Comparison of ENCODE assay signal across 16 cellular contexts in the genomic region with DNA sequence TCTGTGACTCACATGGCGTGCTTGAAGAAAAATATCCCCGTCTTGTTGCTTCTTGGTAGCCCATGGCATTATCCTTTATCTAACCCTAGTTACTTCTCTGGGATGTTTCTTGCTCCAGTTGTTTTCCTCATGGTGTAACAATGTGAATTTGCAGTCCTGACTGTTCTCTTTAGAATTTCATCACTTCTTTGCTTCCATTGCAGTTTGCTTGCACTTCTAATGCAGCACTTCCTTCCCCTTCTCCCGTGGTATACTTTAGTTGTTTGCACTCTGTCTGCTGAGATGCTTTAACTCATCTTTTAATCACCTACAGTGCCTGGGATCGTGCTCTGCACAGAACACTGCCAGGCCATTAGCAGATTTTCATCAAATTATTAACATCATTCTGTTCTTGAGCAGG.
DNase-seq lines count a peak whose midpoint lies in the region; ATAC-seq and TF ChIP-seq lines count a peak whose summit lies in the region.
"Had no signal": no experiment of that assay in that cellular context is flagged by ENCODE, and none has a peak within 500 bp of the region (broad histone marks: within the 10 kb centered on the region; RNA-seq: fewer than 3 reads in every experiment).

No MANE protein-coding gene starts in this region.

- peak overlapping the region in 9 of 11 experiments; percentile 0 to 82 (median 48); a peak in 15 of 22 replicates for H3K4me2 ChIP-seq in BLaER1 treated with 17β-estradiol and CSF1 and Interleukin-3, amounts not matched to agents 10 nM and 100 nM
- peak overlapping the region; percentile 6 for H3K4me2 ChIP-seq in hepatocyte

- POLR2A ChIA-PET in Panc1 (lab: Charles Lee): no interaction called here

- H2AFZ ChIP-seq in hepatocyte: no peak overlapping the region

- H3K9me3 Mint-ChIP-seq in activated naive CD4-positive, alpha-beta T cell treated with anti-CD3 and anti-CD28 coated beads, Interleukin-2, amount 50 U/mL, for 72 hours: no peaks in the 10 kb centered on the region
- H3K9me3 Mint-ChIP-seq: CD4-positive, CD25-positive, alpha-beta regulatory T cell had no signal

- H3K27ac ChIP-seq in BLaER1 treated with 17β-estradiol and CSF1 and Interleukin-3, amounts not matched to agents 10 nM and 100 nM: peak overlapping the region in 2 of 11 experiments; percentile 5 to 33; a peak in 2 of 22 replicates
- H3K27ac ChIP-seq in Panc1 (ENCODE audit: low read length) (peak overlapping the region; percentile 12; the same call in 1 of the 2 replicates), hepatocyte (peak overlapping the region; percentile 26), suprapubic skin (no peak overlapping the region)
- H3K27ac ChIP-seq: SJCRH30 had no signal

- H3K27me3 ChIP-seq in BLaER1 treated with 17β-estradiol and CSF1 and Interleukin-3, amounts not matched to agents 10 nM and 100 nM: no peaks in the 10 kb centered on the region
- H3K27me3 ChIP-seq in Panc1 (ENCODE audit: control insufficient read depth, insufficient read depth, low read length): no peaks in the 10 kb centered on the region
- no peaks in the 10 kb centered on the region for H3K27me3 ChIP-seq in hepatocyte
- H3K27me3 ChIP-seq in suprapubic skin: no peaks in the 10 kb centered on the region
- H3K27me3 ChIP-seq: SJCRH30 had no signal

- no peak overlapping the region for H3K4me3 Mint-ChIP-seq in T-helper 17 cell
- H3K4me3 Mint-ChIP-seq: CD4-positive, CD25-positive, alpha-beta regulatory T cell had no signal

- no peak overlapping the region for H3K4me3 ChIP-seq in BLaER1 treated with 17β-estradiol and CSF1 and Interleukin-3, amounts not matched to agents 10 nM and 100 nM
- H3K4me3 ChIP-seq in Panc1 (ENCODE audit: low read depth in 2 of 2, low read length in 2 of 2) (no peak overlapping the region), hepatocyte (no peak overlapping the region), suprapubic skin (no peak overlapping the region)
- H3K4me3 ChIP-seq: SJCRH30 had no signal

- no peaks in the 10 kb centered on the region for H3K36me3 Mint-ChIP-seq in activated naive CD4-positive, alpha-beta T cell treated with anti-CD3 and anti-CD28 coated beads, Interleukin-2, amount 50 U/mL, for 72 hours
- peaks cover 5% of the 10 kb centered on the region for H3K36me3 Mint-ChIP-seq in T-helper 17 cell (ENCODE audit: low read depth)
- H3K36me3 Mint-ChIP-seq: CD4-positive, CD25-positive, alpha-beta regulatory T cell had no signal

- peaks cover 0 to 55% (median 16%) of the 10 kb centered on the region in 10 experiments; a peak in 17 of 20 replicates for H3K4me1 ChIP-seq in BLaER1 treated with 17β-estradiol and CSF1 and Interleukin-3, amounts not matched to agents 10 nM and 100 nM
- no peaks in the 10 kb centered on the region; the same call in 1 of the 2 replicates for H3K4me1 ChIP-seq in Panc1 (ENCODE audit: control insufficient read depth, insufficient read depth, low read length)
- peaks cover 4% of the 10 kb centered on the region for H3K4me1 ChIP-seq in hepatocyte (ENCODE audit: insufficient read depth)
- H3K4me1 ChIP-seq in suprapubic skin: no peaks in the 10 kb centered on the region
- H3K4me1 ChIP-seq: SJCRH30 had no signal

- in situ Hi-C loops in Panc1 (cut with HindIII; ENCODE audit: low pct_unique_long_range_greater_than_20kb, low sequenced_read_pairs): no loop called here

- no peaks in the 10 kb centered on the region for H3K9me2 ChIP-seq in hepatocyte (replicated peaks; ENCODE audit: insufficient read depth)

- DNase-seq in Kasumi-1 (lab: John Stamatoyannopoulos, UW) (peak; percentile 44 to 46), Panc1 (ENCODE audit: low read depth, low spot score) (no peak), hepatocyte (ENCODE audit: low spot score) (no peak), suprapubic skin (ENCODE audit: low spot score in 2 of 2) (no peak), T-helper 17 cell (no peak)
- no peak for DNase-seq in activated CD8-positive, alpha-beta memory T cell treated with anti-CD3 and anti-CD28 coated beads, Interleukin-2, amount 50 U/mL, for 48 hours
- DNase-seq in activated naive CD4-positive, alpha-beta T cell treated with anti-CD3 and anti-CD28 coated beads, Interleukin-2, amount 50 U/mL, for 72 hours (ENCODE audit: low spot score in 2 of 2): no peak
- DNase-seq: Calu3; CD4-positive, CD25-positive, alpha-beta regulatory T cell; HCEC 1CT; KG1; NCI-H1930; NCI-H526 treated with DMSO at 0.1 percent for 48 hours; PC-3; SJCRH30 had no signal

- TF ChIP-seq CTCF in Panc1 (IDR thresholded peaks at IDR 0.05) (no peak), hepatocyte (IDR thresholded peaks at IDR 0.05; ENCODE audit: poor library complexity) (no peak), suprapubic skin (IDR thresholded peaks at IDR 0.05) (no peak)

- H3K27me3 Mint-ChIP-seq in T-helper 17 cell: peaks cover 50% of the 10 kb centered on the region

- 0 out of 22 replicates have a peak overlapping the region, but pooled peaks of 1 of the 11 experiments have one; percentile 12 for H3K9ac ChIP-seq in BLaER1 treated with 17β-estradiol and CSF1 and Interleukin-3, amounts not matched to agents 10 nM and 100 nM

- WGBS in hepatocyte (ENCODE audit: low lambda C conversion rate, missing lambda C conversion rate): 42% methylated on average over 4 of the region's 4 CpGs
- 76% methylated on average over 4 of the region's 4 CpGs for WGBS in suprapubic skin

- H3K36me3 ChIP-seq in BLaER1 treated with 17β-estradiol and CSF1 and Interleukin-3, amounts not matched to agents 10 nM and 100 nM: peaks cover 0 to 4% (median 0%) of the 10 kb centered on the region in 11 experiments; a peak in 1 of 22 replicates
- no peaks in the 10 kb centered on the region for H3K36me3 ChIP-seq in Panc1 (ENCODE audit: control insufficient read depth, insufficient read depth, low read length)
- H3K36me3 ChIP-seq in hepatocyte (replicated peaks; ENCODE audit: insufficient read depth, low read depth): no peaks in the 10 kb centered on the region
- no peaks in the 10 kb centered on the region for H3K36me3 ChIP-seq in suprapubic skin
- H3K36me3 ChIP-seq: SJCRH30 had no signal

- H3K79me2 ChIP-seq in hepatocyte: peaks cover 57% of the 10 kb centered on the region

- H3K4me1 Mint-ChIP-seq in T-helper 17 cell: peaks cover 3% of the 10 kb centered on the region
- H3K4me1 Mint-ChIP-seq: CD4-positive, CD25-positive, alpha-beta regulatory T cell had no signal

- intact Hi-C loops in Panc1 (cut with micrococcal nuclease; ENCODE audit: unreplicated experiment): no loop called here

- no peak for ATAC-seq in Panc1
- no peak for ATAC-seq in activated naive CD4-positive, alpha-beta T cell treated with anti-CD3 and anti-CD28 coated beads, Interleukin-2, amount 50 U/mL, for 72 hours
- ATAC-seq in T-helper 17 cell: no peak
- ATAC-seq: PC-3 had no signal

- no peak for TF ChIP-seq POLR2A in suprapubic skin (IDR thresholded peaks at IDR 0.05)

- H3K27ac Mint-ChIP-seq in activated naive CD4-positive, alpha-beta T cell treated with anti-CD3 and anti-CD28 coated beads, Interleukin-2, amount 50 U/mL, for 72 hours: no peak overlapping the region
- H3K27ac Mint-ChIP-seq in T-helper 17 cell: no peak overlapping the region
- H3K27ac Mint-ChIP-seq: CD4-positive, CD25-positive, alpha-beta regulatory T cell had no signal

- no peaks in the 10 kb centered on the region for H3K9me3 ChIP-seq in BLaER1 treated with 17β-estradiol and CSF1 and Interleukin-3, amounts not matched to agents 10 nM and 100 nM (replicated peaks in 1 of 11)
- H3K9me3 ChIP-seq in Panc1 (ENCODE audit: control insufficient read depth, insufficient read depth, low read depth, low read length) (no peaks in the 10 kb centered on the region), hepatocyte (ENCODE audit: low read depth) (no peaks in the 10 kb centered on the region), suprapubic skin (no peaks in the 10 kb centered on the region), T-helper 17 cell (ENCODE audit: control insufficient read depth, low read length, poor library complexity, severe bottlenecking) (no peaks in the 10 kb centered on the region)
- H3K9me3 ChIP-seq: SJCRH30 had no signal

- CTCF ChIA-PET in Panc1 (lab: Charles Lee): no interaction called here

- no peak for TF ChIP-seq EP300 in suprapubic skin (IDR thresholded peaks at IDR 0.05)

- H4K20me1 ChIP-seq in BLaER1 treated with 17β-estradiol and CSF1 and Interleukin-3, amounts not matched to agents 10 nM and 100 nM: peaks cover 0 to 17% (median 4%) of the 10 kb centered on the region in 11 experiments; a peak in 5 of 22 replicates
- no peaks in the 10 kb centered on the region for H4K20me1 ChIP-seq in hepatocyte (ENCODE audit: insufficient read depth, poor library complexity, severe bottlenecking)

- no TSS peak for BruUV-seq in Panc1 (replicated peaks; lab: Mats Ljungman, UMichigan)

Comparison
In these comparisons a context has a peak if more than half of its experiments do, and no peak if none do; other contexts are left out.
1. DNase-seq: peak in Kasumi-1 (2 of 2); none in Panc1 (single experiment), hepatocyte (single experiment), activated CD8-positive, alpha-beta memory T cell treated with anti-CD3 and anti-CD28 coated beads, Interleukin-2, amount 50 U/mL, for 48 hours (single experiment), activated naive CD4-positive, alpha-beta T cell treated with anti-CD3 and anti-CD28 coated beads, Interleukin-2, amount 50 U/mL, for 72 hours (0 of 2), suprapubic skin (0 of 2) and T-helper 17 cell (0 of 3).